ENCODE assay signal across 12 cellular contexts in genomic region chr2:208319403-208319802, GRCh38. TPM values are rescaled to one million over a fixed set of nuclear protein-coding genes. Genes with fewer than 3 reads are reported as not detected.
DNase-seq lines count a peak whose midpoint lies in the region; ATAC-seq and TF ChIP-seq lines count a peak whose summit lies in the region.
"Had no signal": no experiment of that assay in that cellular context is flagged by ENCODE, and none has a peak within 500 bp of the region (broad histone marks: within the 10 kb centered on the region; RNA-seq: fewer than 3 reads in every experiment).

No MANE protein-coding gene starts in this region.

- CTCF ChIA-PET in activated B cell treated with CpG ODN at 0.5 μM for 24 hours (lab: Charles Lee), result interaction anchor here (0.9 kb wide), 1 partner anchor 66 kb away, joined by 3 read pairs; no protein-coding TSS in a partner anchor

- H3K9me3 ChIP-seq in psoas muscle (no peaks in the 10 kb centered on the region), breast epithelium (no peaks in the 10 kb centered on the region)

- H3K4me1 ChIP-seq in psoas muscle (peaks cover 33% of the 10 kb centered on the region), breast epithelium (no peaks in the 10 kb centered on the region)

- intact Hi-C loops in activated B cell treated with CpG ODN at 0.5 μM for 24 hours (cut with micrococcal nuclease), result loop anchor here (5.0 kb wide), 1 partner anchor 1552 kb away; the partner anchor contains the start of genes FASTKD2 and MDH1B
- intact Hi-C loops in psoas muscle (cut with DNase I), result loop anchor here in 1 of 2 donors (5.0 kb wide), 1 partner anchor 52 kb away; the partner anchor contains the start of gene PIKFYVE
- intact Hi-C loops in breast epithelium (cut with DNase I; ENCODE audit: low total_unique reads), result no loop called here

- H3K36me3 Mint-ChIP-seq in activated B cell treated with CpG ODN at 0.5 μM for 24 hours (ENCODE audit: low read depth), result peaks cover 77% of the 10 kb centered on the region

- TF ChIP-seq CTCF in activated B cell treated with CpG ODN at 0.5 μM for 24 hours (IDR thresholded peaks at IDR 0.05) (no peak), psoas muscle (IDR thresholded peaks at IDR 0.05) (no peak), breast epithelium (IDR thresholded peaks at IDR 0.05) (no peak)

- H3K4me1 Mint-ChIP-seq in activated B cell treated with CpG ODN at 0.5 μM for 24 hours, result peaks cover 80% of the 10 kb centered on the region

- H3K36me3 ChIP-seq in psoas muscle (ENCODE audit: insufficient read depth in 1 of 2, low read depth in 1 of 2) (peaks cover 2 to 41% of the 10 kb centered on the region in 2 donors), breast epithelium (no peaks in the 10 kb centered on the region)

- no peak overlapping the region for H3K4me3 ChIP-seq in psoas muscle
- no peak overlapping the region for H3K4me3 ChIP-seq in breast epithelium

- no peaks in the 10 kb centered on the region for H3K9me3 Mint-ChIP-seq in activated B cell treated with CpG ODN at 0.5 μM for 24 hours

- TF ChIP-seq POLR2A in GM18505 (IDR thresholded peaks at IDR 0.05; ENCODE audit: borderline replicate concordance, extremely low read depth, insufficient read depth, insufficient read length), result no peak
- no peak for TF ChIP-seq POLR2A in breast epithelium (IDR thresholded peaks at IDR 0.05)

- ATAC-seq in GM18505 (IDR thresholded peaks at IDR 0.05; ENCODE audit: unreplicated experiment) (peak; percentile 49), GM21825 (IDR thresholded peaks at IDR 0.05; ENCODE audit: unreplicated experiment) (peak; percentile 34), activated B cell treated with CpG ODN at 0.5 μM for 24 hours (ENCODE audit: low read depth) (peak; percentile 14), psoas muscle (no peak)

- H3K27me3 Mint-ChIP-seq in activated B cell treated with CpG ODN at 0.5 μM for 24 hours, result no peaks in the 10 kb centered on the region

- H3K27me3 ChIP-seq in psoas muscle (ENCODE audit: insufficient read depth in 3 of 3, low read length in 2 of 3), result no peaks in the 10 kb centered on the region
- H3K27me3 ChIP-seq in breast epithelium, result no peaks in the 10 kb centered on the region

- peak overlapping the region; percentile 64 for H3K4me3 Mint-ChIP-seq in activated B cell treated with CpG ODN at 0.5 μM for 24 hours

- H3K27ac ChIP-seq in psoas muscle (peak overlapping the region; percentile 85), breast epithelium (no peak overlapping the region)
- H3K27ac ChIP-seq: C4-2B had no signal

- 60 to 81% (median 71%) methylated on average over 2 of the region's 2 CpGs for WGBS in psoas muscle, 3 donors

- peak overlapping the region; percentile 78 for H3K27ac Mint-ChIP-seq in activated B cell treated with CpG ODN at 0.5 μM for 24 hours

- POLR2A ChIA-PET in activated B cell treated with CpG ODN at 0.5 μM for 24 hours (lab: Charles Lee), result interaction anchor here (1.0 to 4.1 kb wide), 5 partner anchors 7 to 67 kb away, joined by 3 to 45 read pairs (median 4); partner anchors contain the start of gene PIKFYVE

- DNase-seq in activated B cell treated with CpG ODN at 0.5 μM for 24 hours (no peak), psoas muscle (no peak), breast epithelium (ENCODE audit: low spot score in 2 of 2) (no peak), anterior cingulate cortex (lab: John Stamatoyannopoulos, UW) (no peak), retina (no peak), putamen (ENCODE audit: low spot score) (no peak)
- DNase-seq: IMR-90; NCI-H2107; stimulated activated CD4-positive, alpha-beta T cell treated with anti-CD3 and anti-CD28 coated beads, Interleukin-1b, Interleukin-23, amount 100 ng/mL, for 48 hours had no signal

RNA-seq across cellular contexts. Expression of gene PIKFYVE, which starts 53.3 kb away (rescaled TPM):
- total RNA-seq in activated B cell treated with CpG ODN at 0.5 μM for 24 hours, result 92.2 and 106 TPM in 2 replicates
- 10 to 100 TPM; 12.0 to 14.2 (median 13.5) TPM for total RNA-seq in psoas muscle
- 1 to 10 TPM; 2.8 to 8.8 (median 2.9) TPM for polyA plus RNA-seq in psoas muscle
- total RNA-seq in breast epithelium, result 10 to 100 TPM; 33.8 to 55.8 (median 45.1) TPM

Comparison
In these comparisons a context has a peak if more than half of its experiments do, and no peak if none do; other contexts are left out.
1. ATAC-seq: peak in GM18505 (single experiment), GM21825 (single experiment) and activated B cell treated with CpG ODN at 0.5 μM for 24 hours (single experiment); none in psoas muscle (0 of 4).